Comparison of ENCODE assay signal across 25 cellular contexts in the genomic region with DNA sequence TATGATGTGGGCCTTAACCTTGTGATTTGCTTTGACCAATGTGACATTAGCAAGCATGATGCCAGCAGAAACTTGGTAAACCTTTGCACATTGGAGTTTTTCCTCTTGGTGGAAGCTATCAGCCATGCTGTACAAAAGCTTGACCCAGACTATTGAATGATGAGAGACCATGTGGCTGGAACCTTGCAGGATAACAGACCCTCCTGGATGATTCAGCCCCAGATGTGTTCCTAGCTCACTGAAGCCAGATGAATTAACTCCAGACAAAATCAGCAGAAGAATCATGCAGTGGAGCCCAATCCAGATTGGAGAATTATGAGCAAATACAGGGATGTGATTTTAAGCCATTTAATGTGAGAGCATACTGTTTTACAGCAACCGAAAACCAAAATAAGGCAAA. TPM values are rescaled to one million over a fixed set of nuclear protein-coding genes. Genes with fewer than 3 reads are reported as not detected.
"Had no signal": no experiment of that assay in that cellular context is flagged by ENCODE, and none has a peak within 500 bp of the region (broad histone marks: within the 10 kb centered on the region; RNA-seq: fewer than 3 reads in every experiment).

No MANE protein-coding gene starts in this region.

- H3K27ac ChIP-seq: body of pancreas, parathyroid adenoma, right lobe of liver, SJCRH30 had no signal

- ATAC-seq: body of pancreas; effector memory CD8-positive, alpha-beta T cell; right lobe of liver; stimulated activated effector memory CD8-positive, alpha-beta T cell treated with anti-CD3 and anti-CD28 coated beads, Interleukin-12 subunit alpha, Interleukin-12 subunit beta, amount 100 ng/mL, for 72 hours; stimulated activated naive CD8-positive, alpha-beta T cell treated with anti-CD3 and anti-CD28 coated beads, Interleukin-15, amount 100 ng/mL, for 72 hours; T-cell; WTC11 had no signal

- H3K4me1 Mint-ChIP-seq: activated naive CD8-positive, alpha-beta T cell treated with anti-CD3 and anti-CD28 coated beads for 36 hours; memory B cell; stimulated activated effector memory CD8-positive, alpha-beta T cell treated with anti-CD3 and anti-CD28 coated beads, Interleukin-12 subunit alpha, Interleukin-12 subunit beta, amount 100 ng/mL, for 72 hours; stimulated activated naive CD8-positive, alpha-beta T cell treated with anti-CD3 and anti-CD28 coated beads, Interleukin-15, amount 100 ng/mL, for 72 hours; T-cell had no signal

- H3K36me3 Mint-ChIP-seq: activated naive CD8-positive, alpha-beta T cell treated with anti-CD3 and anti-CD28 coated beads for 36 hours; memory B cell; stimulated activated effector memory CD8-positive, alpha-beta T cell treated with anti-CD3 and anti-CD28 coated beads, Interleukin-12 subunit alpha, Interleukin-12 subunit beta, amount 100 ng/mL, for 72 hours; T-cell; WTC11 had no signal

- H3K27ac Mint-ChIP-seq: activated naive CD8-positive, alpha-beta T cell treated with anti-CD3 and anti-CD28 coated beads for 36 hours; effector memory CD8-positive, alpha-beta T cell; memory B cell; nephron progenitor cell; stimulated activated effector memory CD8-positive, alpha-beta T cell treated with anti-CD3 and anti-CD28 coated beads, Interleukin-12 subunit alpha, Interleukin-12 subunit beta, amount 100 ng/mL, for 72 hours; stimulated activated naive CD8-positive, alpha-beta T cell treated with anti-CD3 and anti-CD28 coated beads, Interleukin-15, amount 100 ng/mL, for 72 hours; T-cell; T-helper 2 cell treated with Interferon-gamma antibody and Interleukin-4, amounts not matched to agents 5 μg/mL and 100 μg/mL, for 36 hours; WTC11 had no signal

- H3K4me3 ChIP-seq: body of pancreas, esophagus squamous epithelium, right lobe of liver, SJCRH30 had no signal

- H3K27me3 Mint-ChIP-seq: activated naive CD8-positive, alpha-beta T cell treated with anti-CD3 and anti-CD28 coated beads for 36 hours; effector memory CD8-positive, alpha-beta T cell; stimulated activated naive CD8-positive, alpha-beta T cell treated with anti-CD3 and anti-CD28 coated beads, Interleukin-15, amount 100 ng/mL, for 72 hours had no signal

- H3K9me3 Mint-ChIP-seq: activated naive CD8-positive, alpha-beta T cell treated with anti-CD3 and anti-CD28 coated beads for 36 hours; effector memory CD8-positive, alpha-beta T cell; memory B cell; stimulated activated effector memory CD8-positive, alpha-beta T cell treated with anti-CD3 and anti-CD28 coated beads, Interleukin-12 subunit alpha, Interleukin-12 subunit beta, amount 100 ng/mL, for 72 hours; stimulated activated naive CD8-positive, alpha-beta T cell treated with anti-CD3 and anti-CD28 coated beads, Interleukin-15, amount 100 ng/mL, for 72 hours; T-cell; T-helper 2 cell treated with Interferon-gamma antibody and Interleukin-4, amounts not matched to agents 5 μg/mL and 100 μg/mL, for 36 hours; WTC11 had no signal

- H3K79me2 ChIP-seq: parathyroid adenoma had no signal

- H3K4me1 ChIP-seq: body of pancreas, parathyroid adenoma, right lobe of liver had no signal

- DNase-seq: activated CD4-positive, alpha-beta T cell treated with anti-CD3 and anti-CD28 coated beads, Interleukin-2, amount 50 U/mL, for 4 hours; activated CD8-positive, alpha-beta memory T cell treated with anti-CD3 and anti-CD28 coated beads for 24 hours; activated CD8-positive, alpha-beta memory T cell treated with anti-CD3 and anti-CD28 coated beads, Interleukin-2, amount 50 U/mL, for 4 hours; activated naive CD4-positive, alpha-beta T cell treated with Interleukin-2 at 50 U/mL for 16 hours; activated naive CD8-positive, alpha-beta T cell treated with anti-CD3 and anti-CD28 coated beads for 36 hours; activated T-cell treated with anti-CD3 and anti-CD28 coated beads, Interleukin-2, amount 50 U/mL, for 48 hours; body of pancreas; effector memory CD8-positive, alpha-beta T cell; esophagus squamous epithelium; glutamatergic neuron; hippocampal formation; nephron progenitor cell; right lobe of liver; SJCRH30; small intestine; stimulated activated CD4-positive, alpha-beta T cell treated with anti-CD3 and anti-CD28 coated beads, Interleukin-2, amount 100 ng/mL, for 24 hours; stimulated activated naive CD8-positive, alpha-beta T cell treated with anti-CD3 and anti-CD28 coated beads, Interleukin-15, amount 100 ng/mL, for 72 hours; T-cell; trophoblast cell had no signal

- H2AFZ ChIP-seq: parathyroid adenoma had no signal

- H3K27me3 ChIP-seq: body of pancreas, esophagus squamous epithelium, right lobe of liver, SJCRH30 had no signal

- H3K9ac ChIP-seq: parathyroid adenoma had no signal

- H3K9me3 ChIP-seq: body of pancreas, esophagus squamous epithelium, right lobe of liver, SJCRH30 had no signal

- H3K4me3 Mint-ChIP-seq: activated naive CD8-positive, alpha-beta T cell treated with anti-CD3 and anti-CD28 coated beads for 36 hours; effector memory CD8-positive, alpha-beta T cell; memory B cell; nephron progenitor cell; stimulated activated effector memory CD8-positive, alpha-beta T cell treated with anti-CD3 and anti-CD28 coated beads, Interleukin-12 subunit alpha, Interleukin-12 subunit beta, amount 100 ng/mL, for 72 hours; stimulated activated naive CD8-positive, alpha-beta T cell treated with anti-CD3 and anti-CD28 coated beads, Interleukin-15, amount 100 ng/mL, for 72 hours; T-cell; T-helper 2 cell treated with Interferon-gamma antibody and Interleukin-4, amounts not matched to agents 5 μg/mL and 100 μg/mL, for 36 hours; WTC11 had no signal

- FAIRE-seq: small intestine had no signal

- H3K36me3 ChIP-seq: right lobe of liver, SJCRH30 had no signal

RNA-seq across cellular contexts. Expression of gene SPARCL1, which starts 16.8 kb away (rescaled TPM):
- total RNA-seq: activated naive CD8-positive, alpha-beta T cell treated with anti-CD3 and anti-CD28 coated beads for 36 hours; fibroblast of villous mesenchyme; SJCRH30 had no signal
